Comparison of ENCODE assay signal across 14 cellular contexts in the genomic region with DNA sequence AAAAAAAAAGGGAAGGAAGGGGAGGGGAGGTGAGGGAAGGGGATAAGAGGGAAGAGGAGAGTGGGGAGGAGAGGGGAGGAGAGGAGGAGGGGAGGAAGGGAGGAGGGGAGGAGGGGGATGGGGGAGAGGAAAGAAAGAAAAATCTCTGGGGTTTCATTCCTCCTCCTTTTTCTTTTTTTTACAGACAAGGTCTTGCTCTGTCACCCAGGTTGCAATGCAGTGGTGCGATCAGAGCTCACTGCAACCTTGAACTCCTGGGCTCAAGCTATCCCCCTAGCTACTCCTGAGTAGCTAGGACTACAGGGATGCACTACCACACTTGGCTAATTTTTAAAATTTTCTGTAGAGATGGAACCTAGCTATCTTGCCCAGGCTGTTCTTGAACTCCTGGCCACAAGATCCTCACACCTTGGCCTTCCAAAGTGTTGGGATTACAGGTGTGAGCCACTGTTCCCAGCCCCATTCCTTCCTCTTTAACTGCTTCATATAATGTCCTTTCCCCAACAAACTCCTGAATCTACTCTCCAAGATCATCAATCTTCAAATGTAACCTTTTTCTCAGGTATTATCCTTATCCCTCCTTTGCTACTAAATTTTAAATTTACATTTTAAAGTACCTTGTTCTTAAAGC. TPM values are rescaled to one million over a fixed set of nuclear protein-coding genes. Genes with fewer than 3 reads are reported as not detected.
A peak's percentile ranks its signal among the peaks of the same experiment; 100 is the strongest.
DNase-seq lines count a peak whose midpoint lies in the region; TF ChIP-seq lines count a peak whose summit lies in the region.
"Had no signal": no experiment of that assay in that cellular context is flagged by ENCODE, and none has a peak within 500 bp of the region (broad histone marks: within the 10 kb centered on the region; RNA-seq: fewer than 3 reads in every experiment).

No MANE protein-coding gene starts in this region.

- H3K79me2 ChIP-seq in SK-N-SH (ENCODE audit: insufficient read depth): peaks cover 78% of the 10 kb centered on the region
- peaks cover 64% of the 10 kb centered on the region for H3K79me2 ChIP-seq in osteoblast (ENCODE audit: insufficient read depth, low read length)

- no peak overlapping the region for H3K4me3 Mint-ChIP-seq in activated naive CD4-positive, alpha-beta T cell treated with anti-CD3 and anti-CD28 coated beads for 36 hours
- H3K4me3 Mint-ChIP-seq in activated naive CD4-positive, alpha-beta T cell treated with anti-CD3 and anti-CD28 coated beads, Interleukin-2, amount 10 ng/mL, durations not matched to agents 7 days and 5 days: no peak overlapping the region
- H3K4me3 Mint-ChIP-seq in endodermal cell: no peak overlapping the region

- CTCF ChIA-PET in activated naive CD4-positive, alpha-beta T cell treated with anti-CD3 and anti-CD28 coated beads for 36 hours (lab: Charles Lee): interaction anchor here (0.5 to 1.1 kb wide), 2 partner anchors 243 to 550 kb away, joined by 3 read pairs; no protein-coding TSS in a partner anchor
- CTCF ChIA-PET in activated naive CD4-positive, alpha-beta T cell treated with anti-CD3 and anti-CD28 coated beads, Interleukin-2, amount 10 ng/mL, durations not matched to agents 7 days and 5 days (lab: Charles Lee): interaction anchor here (0.6 to 0.7 kb wide), 2 partner anchors 17 to 53 kb away, joined by 3 read pairs; no protein-coding TSS in a partner anchor
- CTCF ChIA-PET in SK-N-SH (lab: Yijun Ruan, JAX): interaction anchor here (0.7 kb wide), 1 partner anchor 10 kb away, joined by 3 read pairs; no protein-coding TSS in a partner anchor

- peak overlapping the region; percentile 15 for H3K27ac Mint-ChIP-seq in activated naive CD4-positive, alpha-beta T cell treated with anti-CD3 and anti-CD28 coated beads for 36 hours
- no peak overlapping the region for H3K27ac Mint-ChIP-seq in activated naive CD4-positive, alpha-beta T cell treated with anti-CD3 and anti-CD28 coated beads, Interleukin-2, amount 10 ng/mL, durations not matched to agents 7 days and 5 days
- H3K27ac Mint-ChIP-seq in endodermal cell: no peak overlapping the region

- POLR2A ChIA-PET in SK-N-SH (lab: Yijun Ruan, JAX): no interaction called here

- no peak for TF ChIP-seq CTCF in SK-N-SH (IDR thresholded peaks at IDR 0.05)
- TF ChIP-seq CTCF in endodermal cell (conservative IDR thresholded peaks at IDR 0.05): no peak
- no peak for TF ChIP-seq CTCF in osteoblast (IDR thresholded peaks at IDR 0.05; ENCODE audit: extremely low read depth, low read depth, low read length)

- no peaks in the 10 kb centered on the region for H3K27me3 Mint-ChIP-seq in activated naive CD4-positive, alpha-beta T cell treated with anti-CD3 and anti-CD28 coated beads for 36 hours (ENCODE audit: low read depth)
- no peaks in the 10 kb centered on the region for H3K27me3 Mint-ChIP-seq in activated naive CD4-positive, alpha-beta T cell treated with anti-CD3 and anti-CD28 coated beads, Interleukin-2, amount 10 ng/mL, durations not matched to agents 7 days and 5 days
- no peaks in the 10 kb centered on the region for H3K27me3 Mint-ChIP-seq in endodermal cell (ENCODE audit: insufficient read depth)

- H3K9me3 Mint-ChIP-seq in activated naive CD4-positive, alpha-beta T cell treated with anti-CD3 and anti-CD28 coated beads for 36 hours: no peaks in the 10 kb centered on the region
- no peaks in the 10 kb centered on the region for H3K9me3 Mint-ChIP-seq in activated naive CD4-positive, alpha-beta T cell treated with anti-CD3 and anti-CD28 coated beads, Interleukin-2, amount 10 ng/mL, durations not matched to agents 7 days and 5 days
- H3K9me3 Mint-ChIP-seq in endodermal cell: peaks cover 2% of the 10 kb centered on the region

- WGBS in SK-N-SH (ENCODE audit: low lambda C conversion rate): 100% methylated on average over 1 of the region's 1 CpG
- WGBS in endodermal cell (ENCODE audit: insufficient coverage in 1 of 2, insufficient read length in 1 of 2), 2 experiments: 92 to 100% methylated on average over 1 of the region's 1 CpG

- H3K4me3 ChIP-seq in SK-N-SH (ENCODE audit: low read depth in 2 of 2, low read length in 1 of 2) (no peak overlapping the region), endodermal cell (ENCODE audit: low read length) (no peak overlapping the region), osteoblast (ENCODE audit: insufficient read depth, low read length) (no peak overlapping the region)
- H3K4me3 ChIP-seq: coronary artery, heart right ventricle, thoracic aorta had no signal

- H2AFZ ChIP-seq in SK-N-SH (ENCODE audit: low read depth) (no peak overlapping the region), osteoblast (ENCODE audit: low read length) (no peak overlapping the region)

- H3K4me2 ChIP-seq in SK-N-SH (peak overlapping the region; percentile 41; the same call in 1 of the 2 replicates), osteoblast (ENCODE audit: insufficient read depth, low read length) (peak overlapping the region; percentile 55)

- intact Hi-C loops in activated naive CD4-positive, alpha-beta T cell treated with anti-CD3 and anti-CD28 coated beads for 36 hours (cut with micrococcal nuclease): no loop called here

- peaks cover 16% of the 10 kb centered on the region for H3K4me1 Mint-ChIP-seq in activated naive CD4-positive, alpha-beta T cell treated with anti-CD3 and anti-CD28 coated beads for 36 hours (ENCODE audit: low read depth)
- H3K4me1 Mint-ChIP-seq in activated naive CD4-positive, alpha-beta T cell treated with anti-CD3 and anti-CD28 coated beads, Interleukin-2, amount 10 ng/mL, durations not matched to agents 7 days and 5 days: peaks cover 34% of the 10 kb centered on the region
- H3K4me1 Mint-ChIP-seq in endodermal cell: peaks cover 6% of the 10 kb centered on the region

- H3K9ac ChIP-seq in SK-N-SH: no peak overlapping the region
- no peak overlapping the region for H3K9ac ChIP-seq in endodermal cell (ENCODE audit: extremely low read depth, low read length, poor library complexity, severe bottlenecking)

- no peak for DNase-seq in activated naive CD4-positive, alpha-beta T cell treated with anti-CD3 and anti-CD28 coated beads for 36 hours
- no peak for DNase-seq in activated naive CD4-positive, alpha-beta T cell treated with anti-CD3 and anti-CD28 coated beads, Interleukin-2, amount 10 ng/mL, durations not matched to agents 7 days and 5 days
- no peak for DNase-seq in SK-N-SH
- no peak for DNase-seq in endodermal cell
- no peak for DNase-seq in osteoblast (ENCODE audit: insufficient read length, low spot score, missing footprints)
- no peak for DNase-seq in NCI-H748 treated with DMSO at 0.1 percent for 48 hours (lab: John Stamatoyannopoulos, UW)
- DNase-seq in Ammon's horn (ENCODE audit: low spot score): no peak
- no peak for DNase-seq in NCI-H187 treated with DMSO at 0.1 percent for 48 hours (lab: John Stamatoyannopoulos, UW)
- DNase-seq: Calu3, heart right ventricle, NCI-H1694 treated with DMSO at 0.1 percent for 48 hours, NCI-H524 had no signal

- TF ChIP-seq RAD21 in SK-N-SH (IDR thresholded peaks at IDR 0.05; ENCODE audit: low read length): no peak

- peaks cover 0 to 6% of the 10 kb centered on the region in 2 experiments; a peak in 2 of 4 replicates for H3K4me1 ChIP-seq in SK-N-SH (ENCODE audit: control insufficient read depth in 1 of 2, insufficient read depth in 2 of 2, low read depth in 1 of 2, low read length in 1 of 2)
- no peaks in the 10 kb centered on the region for H3K4me1 ChIP-seq in endodermal cell (ENCODE audit: control insufficient read depth, insufficient read depth, low read length)
- H3K4me1 ChIP-seq in osteoblast (ENCODE audit: insufficient read depth, low read length): peaks cover 11% of the 10 kb centered on the region

- peak overlapping the region in 1 of 2 experiments; percentile 68; a peak in 2 of 4 replicates for H3K27ac ChIP-seq in SK-N-SH (ENCODE audit: low read depth in 2 of 2, low read length in 1 of 2)
- peak overlapping the region; percentile 83 for H3K27ac ChIP-seq in endodermal cell (ENCODE audit: low read depth, low read length)
- peak overlapping the region; percentile 87 for H3K27ac ChIP-seq in osteoblast (ENCODE audit: low read depth, low read length)
- H3K27ac ChIP-seq: coronary artery, heart right ventricle, thoracic aorta had no signal

- H3K36me3 ChIP-seq in SK-N-SH (replicated peaks in 1 of 2; ENCODE audit: control insufficient read depth in 1 of 2, insufficient read depth in 2 of 2, low read length in 1 of 2) (peaks cover 12 to 21% of the 10 kb centered on the region in 2 experiments), endodermal cell (ENCODE audit: control insufficient read depth, insufficient read depth, low read length) (peaks cover 27% of the 10 kb centered on the region), osteoblast (ENCODE audit: insufficient read depth, low read length) (peaks cover 10% of the 10 kb centered on the region)
- H3K36me3 ChIP-seq: thoracic aorta had no signal

- no peak for TF ChIP-seq EP300 in SK-N-SH (IDR thresholded peaks at IDR 0.05; ENCODE audit: borderline replicate concordance in 1 of 2, low read depth in 1 of 2, low read length in 1 of 2)

- peaks cover 14% of the 10 kb centered on the region for H3K36me3 Mint-ChIP-seq in activated naive CD4-positive, alpha-beta T cell treated with anti-CD3 and anti-CD28 coated beads for 36 hours (ENCODE audit: low read depth)
- peaks cover 28% of the 10 kb centered on the region for H3K36me3 Mint-ChIP-seq in activated naive CD4-positive, alpha-beta T cell treated with anti-CD3 and anti-CD28 coated beads, Interleukin-2, amount 10 ng/mL, durations not matched to agents 7 days and 5 days
- H3K36me3 Mint-ChIP-seq in endodermal cell (ENCODE audit: low read depth): peaks cover 43% of the 10 kb centered on the region

- H3K9me2 ChIP-seq in SK-N-SH: no peaks in the 10 kb centered on the region

- H3K27me3 ChIP-seq in SK-N-SH (ENCODE audit: insufficient read depth) (no peaks in the 10 kb centered on the region), endodermal cell (ENCODE audit: control insufficient read depth, insufficient read depth, low read length, poor library complexity, severe bottlenecking) (no peaks in the 10 kb centered on the region), osteoblast (ENCODE audit: insufficient read depth, low read length) (no peaks in the 10 kb centered on the region)
- H3K27me3 ChIP-seq: heart right ventricle had no signal

- peaks cover 13% of the 10 kb centered on the region for H3F3A ChIP-seq in SK-N-SH (replicated peaks; ENCODE audit: insufficient read depth)

- H3K9me3 ChIP-seq in SK-N-SH (no peaks in the 10 kb centered on the region), endodermal cell (ENCODE audit: control insufficient read depth, low read length) (no peaks in the 10 kb centered on the region), osteoblast (ENCODE audit: low read depth, low read length) (no peaks in the 10 kb centered on the region)
- H3K9me3 ChIP-seq: heart right ventricle, thoracic aorta had no signal

- H4K20me1 ChIP-seq in SK-N-SH (ENCODE audit: insufficient read depth) (peaks cover 3% of the 10 kb centered on the region; the same call in 1 of the 2 replicates), osteoblast (ENCODE audit: insufficient read depth, low read length) (peaks cover 3% of the 10 kb centered on the region)

RNA-seq across cellular contexts. Expression of a gene that starts 23.2 kb away (rescaled TPM):
- 10 to 100 TPM; 36.6 to 37.1 TPM for total RNA-seq in activated naive CD4-positive, alpha-beta T cell treated with anti-CD3 and anti-CD28 coated beads for 36 hours
- polyA plus RNA-seq in SK-N-SH (2012; rRNA removed): 16.5 and 24.6 TPM in 2 replicates
- 12.1 and 12.3 TPM in 2 replicates for polyA plus RNA-seq in SK-N-SH (2012; cell fraction: cytosol; rRNA removed)
- 59.9 and 75.9 TPM in 2 replicates for polyA plus RNA-seq in SK-N-SH (2012; cell fraction: nucleus; rRNA removed)
- total RNA-seq in endodermal cell: 10 to 100 TPM; 62.7 to 64.6 TPM
- 30.6 TPM for polyA plus RNA-seq in endodermal cell (2013, experiment 1 of 2)
- polyA plus RNA-seq in endodermal cell (2013, experiment 2 of 2): 27.4 TPM
- 39.4 and 44.2 TPM in 2 replicates for total RNA-seq in osteoblast

RNA-seq across cellular contexts. Expression of a gene that starts 25.6 kb away (rescaled TPM):
- 1 to 10 TPM; 6.3 to 7.0 TPM for total RNA-seq in activated naive CD4-positive, alpha-beta T cell treated with anti-CD3 and anti-CD28 coated beads for 36 hours
- 26.7 and 37.0 TPM in 2 replicates for polyA plus RNA-seq in SK-N-SH (2012; rRNA removed)
- 27.3 and 31.5 TPM in 2 replicates for polyA plus RNA-seq in SK-N-SH (2012; cell fraction: cytosol; rRNA removed)
- 18.5 and 34.6 TPM in 2 replicates for polyA plus RNA-seq in SK-N-SH (2012; cell fraction: nucleus; rRNA removed)
- total RNA-seq in endodermal cell: 1 to 10 TPM in 1 of 2 donors, under 1 TPM in 1; 0.40 to 5.0 TPM
- 16.1 TPM for polyA plus RNA-seq in endodermal cell (2013, experiment 1 of 2)
- polyA plus RNA-seq in endodermal cell (2013, experiment 2 of 2): 14.0 TPM
- 33.3 and 34.5 TPM in 2 replicates for total RNA-seq in osteoblast
